Comparison of ENCODE assay signal across 1 cellular context in the genomic region with DNA sequence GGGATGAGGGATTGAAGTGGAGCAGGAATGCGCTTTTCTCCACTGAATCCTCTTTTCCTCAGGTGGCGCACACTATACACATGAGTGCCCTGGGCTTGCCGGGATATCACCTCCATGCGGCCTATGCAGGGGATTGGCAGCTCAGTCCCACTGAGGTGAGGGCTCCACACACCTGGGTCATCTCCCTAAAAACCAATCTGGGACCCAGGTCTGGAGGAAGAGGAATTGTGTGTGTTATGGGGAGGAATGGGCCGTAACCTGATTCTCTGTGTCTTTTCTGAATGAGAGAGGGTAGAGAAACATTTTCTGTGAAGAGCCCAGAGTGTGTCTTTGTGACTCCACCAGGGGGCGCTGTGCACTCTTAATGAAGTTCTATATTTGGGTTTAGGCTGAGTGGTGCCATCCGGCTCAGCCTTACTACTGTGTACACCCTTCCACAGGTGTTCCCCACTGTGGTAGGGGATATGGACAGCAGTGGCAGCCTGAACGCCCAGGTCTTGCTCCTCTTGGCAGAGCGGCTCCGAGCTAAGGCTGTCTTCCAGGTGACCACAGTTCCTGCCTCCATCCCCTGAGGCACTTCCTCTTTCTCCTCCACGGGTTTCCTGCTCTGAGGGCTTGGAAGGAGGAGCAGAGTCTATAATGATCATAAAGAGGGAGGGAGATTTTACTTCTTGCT.
A peak's percentile ranks its signal among the peaks of the same experiment; 100 is the strongest.
TF ChIP-seq lines count a peak whose summit lies in the region.

No MANE protein-coding gene starts in this region.

TF ChIP-seq in K562, 482 proteins besides CTCF, POLR2A, EP300 and RAD21 (continued from another document and continues in another):
- TF ChIP-seq, protein P1, sequence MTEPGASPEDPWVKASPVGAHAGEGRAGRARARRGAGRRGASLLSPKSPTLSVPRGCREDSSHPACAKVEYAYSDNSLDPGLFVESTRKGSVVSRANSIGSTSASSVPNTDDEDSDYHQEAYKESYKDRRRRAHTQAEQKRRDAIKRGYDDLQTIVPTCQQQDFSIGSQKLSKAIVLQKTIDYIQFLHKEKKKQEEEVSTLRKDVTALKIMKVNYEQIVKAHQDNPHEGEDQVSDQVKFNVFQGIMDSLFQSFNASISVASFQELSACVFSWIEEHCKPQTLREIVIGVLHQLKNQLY (CRISPR knock-in tag; conservative IDR thresholded peaks at IDR 0.05), result no peak
- TF ChIP-seq KAT2B (IDR thresholded peaks at IDR 0.05; ENCODE audit: low read depth, low read length) (no peak), ZNF583 (CRISPR knock-in tag; IDR thresholded peaks at IDR 0.05) (peak; percentile 37; the same call in 1 of the 2 replicates), TEAD1 (CRISPR knock-in tag; IDR thresholded peaks at IDR 0.05) (0 out of 4 replicates have a peak, but pooled peaks of 1 of the 2 experiments have one; percentile 44), ELF4 (CRISPR knock-in tag; IDR thresholded peaks at IDR 0.05) (no peak), CHD2 (IDR thresholded peaks at IDR 0.05; ENCODE audit: low read depth, low read length) (no peak), PHF8 (IDR thresholded peaks at IDR 0.05; ENCODE audit: borderline replicate concordance, low read length) (peak; percentile 34; the same call in 1 of the 2 replicates), ZNF507 (tag; conservative IDR thresholded peaks at IDR 0.05) (no peak), NONO (IDR thresholded peaks at IDR 0.05; ENCODE audit: low read depth in 2 of 2, low read length in 1 of 2) (peak in 1 of 2 experiments; percentile 62; a peak in 1 of 4 replicates), MEF2D (tag; conservative IDR thresholded peaks at IDR 0.05; ENCODE audit: low read depth) (0 out of 2 replicates have a peak, but pooled peaks have one; percentile 34), ARID1B (IDR thresholded peaks at IDR 0.05) (peak; percentile 53; the same call in 1 of the 2 replicates), BRD4 (IDR thresholded peaks at IDR 0.05) (no peak), HDAC2 (IDR thresholded peaks at IDR 0.05) (0 out of 2 replicates have a peak, but pooled peaks have one; percentile 47), SRF (CRISPR knock-in tag; IDR thresholded peaks at IDR 0.05) (peak in 1 of 2 experiments; percentile 65; a peak in 1 of 4 replicates), SMC3 (conservative IDR thresholded peaks at IDR 0.05; ENCODE audit: insufficient read depth, low read depth, low read length) (peak; percentile 76), ZBTB17 (CRISPR knock-in tag; IDR thresholded peaks at IDR 0.05) (0 out of 2 replicates have a peak, but pooled peaks have one; percentile 54), GATAD2A (IDR thresholded peaks at IDR 0.05) (no peak), NBN (IDR thresholded peaks at IDR 0.05; ENCODE audit: low read depth) (peak; percentile 48; the same call in 1 of the 2 replicates), ETV6 (IDR thresholded peaks at IDR 0.05; ENCODE audit: borderline replicate concordance in 1 of 2, low read depth in 2 of 2, low read length in 1 of 2) (0 out of 4 replicates have a peak, but pooled peaks of 1 of the 2 experiments have one; percentile 47), ETV6 (CRISPR knock-in tag; IDR thresholded peaks at IDR 0.05; ENCODE audit: borderline replicate concordance) (no peak), ARID2 (IDR thresholded peaks at IDR 0.05) (0 out of 2 replicates have a peak, but pooled peaks have one; percentile 65), GABPA (tag; conservative IDR thresholded peaks at IDR 0.05; ENCODE audit: low read depth) (peak; percentile 40; the same call in 1 of the 2 replicates), GATA2 (CRISPR knock-in tag; IDR thresholded peaks at IDR 0.05) (no peak)
- TF ChIP-seq, protein P2, sequence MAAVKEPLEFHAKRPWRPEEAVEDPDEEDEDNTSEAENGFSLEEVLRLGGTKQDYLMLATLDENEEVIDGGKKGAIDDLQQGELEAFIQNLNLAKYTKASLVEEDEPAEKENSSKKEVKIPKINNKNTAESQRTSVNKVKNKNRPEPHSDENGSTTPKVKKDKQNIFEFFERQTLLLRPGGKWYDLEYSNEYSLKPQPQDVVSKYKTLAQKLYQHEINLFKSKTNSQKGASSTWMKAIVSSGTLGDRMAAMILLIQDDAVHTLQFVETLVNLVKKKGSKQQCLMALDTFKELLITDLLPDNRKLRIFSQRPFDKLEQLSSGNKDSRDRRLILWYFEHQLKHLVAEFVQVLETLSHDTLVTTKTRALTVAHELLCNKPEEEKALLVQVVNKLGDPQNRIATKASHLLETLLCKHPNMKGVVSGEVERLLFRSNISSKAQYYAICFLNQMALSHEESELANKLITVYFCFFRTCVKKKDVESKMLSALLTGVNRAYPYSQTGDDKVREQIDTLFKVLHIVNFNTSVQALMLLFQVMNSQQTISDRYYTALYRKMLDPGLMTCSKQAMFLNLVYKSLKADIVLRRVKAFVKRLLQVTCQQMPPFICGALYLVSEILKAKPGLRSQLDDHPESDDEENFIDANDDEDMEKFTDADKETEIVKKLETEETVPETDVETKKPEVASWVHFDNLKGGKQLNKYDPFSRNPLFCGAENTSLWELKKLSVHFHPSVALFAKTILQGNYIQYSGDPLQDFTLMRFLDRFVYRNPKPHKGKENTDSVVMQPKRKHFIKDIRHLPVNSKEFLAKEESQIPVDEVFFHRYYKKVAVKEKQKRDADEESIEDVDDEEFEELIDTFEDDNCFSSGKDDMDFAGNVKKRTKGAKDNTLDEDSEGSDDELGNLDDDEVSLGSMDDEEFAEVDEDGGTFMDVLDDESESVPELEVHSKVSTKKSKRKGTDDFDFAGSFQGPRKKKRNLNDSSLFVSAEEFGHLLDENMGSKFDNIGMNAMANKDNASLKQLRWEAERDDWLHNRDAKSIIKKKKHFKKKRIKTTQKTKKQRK (IDR thresholded peaks at IDR 0.05; ENCODE audit: borderline replicate concordance, low read depth, low read length), result no peak
- TF ChIP-seq, protein P3, sequence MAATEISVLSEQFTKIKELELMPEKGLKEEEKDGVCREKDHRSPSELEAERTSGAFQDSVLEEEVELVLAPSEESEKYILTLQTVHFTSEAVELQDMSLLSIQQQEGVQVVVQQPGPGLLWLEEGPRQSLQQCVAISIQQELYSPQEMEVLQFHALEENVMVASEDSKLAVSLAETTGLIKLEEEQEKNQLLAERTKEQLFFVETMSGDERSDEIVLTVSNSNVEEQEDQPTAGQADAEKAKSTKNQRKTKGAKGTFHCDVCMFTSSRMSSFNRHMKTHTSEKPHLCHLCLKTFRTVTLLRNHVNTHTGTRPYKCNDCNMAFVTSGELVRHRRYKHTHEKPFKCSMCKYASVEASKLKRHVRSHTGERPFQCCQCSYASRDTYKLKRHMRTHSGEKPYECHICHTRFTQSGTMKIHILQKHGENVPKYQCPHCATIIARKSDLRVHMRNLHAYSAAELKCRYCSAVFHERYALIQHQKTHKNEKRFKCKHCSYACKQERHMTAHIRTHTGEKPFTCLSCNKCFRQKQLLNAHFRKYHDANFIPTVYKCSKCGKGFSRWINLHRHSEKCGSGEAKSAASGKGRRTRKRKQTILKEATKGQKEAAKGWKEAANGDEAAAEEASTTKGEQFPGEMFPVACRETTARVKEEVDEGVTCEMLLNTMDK (IDR thresholded peaks at IDR 0.05; ENCODE audit: borderline replicate concordance, insufficient read depth, low read depth, low read length, poor library complexity, severe bottlenecking), result peak; percentile 75
- TF ChIP-seq, protein P4, sequence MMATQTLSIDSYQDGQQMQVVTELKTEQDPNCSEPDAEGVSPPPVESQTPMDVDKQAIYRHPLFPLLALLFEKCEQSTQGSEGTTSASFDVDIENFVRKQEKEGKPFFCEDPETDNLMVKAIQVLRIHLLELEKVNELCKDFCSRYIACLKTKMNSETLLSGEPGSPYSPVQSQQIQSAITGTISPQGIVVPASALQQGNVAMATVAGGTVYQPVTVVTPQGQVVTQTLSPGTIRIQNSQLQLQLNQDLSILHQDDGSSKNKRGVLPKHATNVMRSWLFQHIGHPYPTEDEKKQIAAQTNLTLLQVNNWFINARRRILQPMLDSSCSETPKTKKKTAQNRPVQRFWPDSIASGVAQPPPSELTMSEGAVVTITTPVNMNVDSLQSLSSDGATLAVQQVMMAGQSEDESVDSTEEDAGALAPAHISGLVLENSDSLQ (IDR thresholded peaks at IDR 0.05), result peak; percentile 9; the same call in 1 of the 2 replicates
- TF ChIP-seq, protein P5, sequence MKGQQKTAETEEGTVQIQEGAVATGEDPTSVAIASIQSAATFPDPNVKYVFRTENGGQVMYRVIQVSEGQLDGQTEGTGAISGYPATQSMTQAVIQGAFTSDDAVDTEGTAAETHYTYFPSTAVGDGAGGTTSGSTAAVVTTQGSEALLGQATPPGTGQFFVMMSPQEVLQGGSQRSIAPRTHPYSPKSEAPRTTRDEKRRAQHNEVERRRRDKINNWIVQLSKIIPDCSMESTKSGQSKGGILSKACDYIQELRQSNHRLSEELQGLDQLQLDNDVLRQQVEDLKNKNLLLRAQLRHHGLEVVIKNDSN (CRISPR knock-in tag; IDR thresholded peaks at IDR 0.05), result no peak
- TF ChIP-seq, protein P6, sequence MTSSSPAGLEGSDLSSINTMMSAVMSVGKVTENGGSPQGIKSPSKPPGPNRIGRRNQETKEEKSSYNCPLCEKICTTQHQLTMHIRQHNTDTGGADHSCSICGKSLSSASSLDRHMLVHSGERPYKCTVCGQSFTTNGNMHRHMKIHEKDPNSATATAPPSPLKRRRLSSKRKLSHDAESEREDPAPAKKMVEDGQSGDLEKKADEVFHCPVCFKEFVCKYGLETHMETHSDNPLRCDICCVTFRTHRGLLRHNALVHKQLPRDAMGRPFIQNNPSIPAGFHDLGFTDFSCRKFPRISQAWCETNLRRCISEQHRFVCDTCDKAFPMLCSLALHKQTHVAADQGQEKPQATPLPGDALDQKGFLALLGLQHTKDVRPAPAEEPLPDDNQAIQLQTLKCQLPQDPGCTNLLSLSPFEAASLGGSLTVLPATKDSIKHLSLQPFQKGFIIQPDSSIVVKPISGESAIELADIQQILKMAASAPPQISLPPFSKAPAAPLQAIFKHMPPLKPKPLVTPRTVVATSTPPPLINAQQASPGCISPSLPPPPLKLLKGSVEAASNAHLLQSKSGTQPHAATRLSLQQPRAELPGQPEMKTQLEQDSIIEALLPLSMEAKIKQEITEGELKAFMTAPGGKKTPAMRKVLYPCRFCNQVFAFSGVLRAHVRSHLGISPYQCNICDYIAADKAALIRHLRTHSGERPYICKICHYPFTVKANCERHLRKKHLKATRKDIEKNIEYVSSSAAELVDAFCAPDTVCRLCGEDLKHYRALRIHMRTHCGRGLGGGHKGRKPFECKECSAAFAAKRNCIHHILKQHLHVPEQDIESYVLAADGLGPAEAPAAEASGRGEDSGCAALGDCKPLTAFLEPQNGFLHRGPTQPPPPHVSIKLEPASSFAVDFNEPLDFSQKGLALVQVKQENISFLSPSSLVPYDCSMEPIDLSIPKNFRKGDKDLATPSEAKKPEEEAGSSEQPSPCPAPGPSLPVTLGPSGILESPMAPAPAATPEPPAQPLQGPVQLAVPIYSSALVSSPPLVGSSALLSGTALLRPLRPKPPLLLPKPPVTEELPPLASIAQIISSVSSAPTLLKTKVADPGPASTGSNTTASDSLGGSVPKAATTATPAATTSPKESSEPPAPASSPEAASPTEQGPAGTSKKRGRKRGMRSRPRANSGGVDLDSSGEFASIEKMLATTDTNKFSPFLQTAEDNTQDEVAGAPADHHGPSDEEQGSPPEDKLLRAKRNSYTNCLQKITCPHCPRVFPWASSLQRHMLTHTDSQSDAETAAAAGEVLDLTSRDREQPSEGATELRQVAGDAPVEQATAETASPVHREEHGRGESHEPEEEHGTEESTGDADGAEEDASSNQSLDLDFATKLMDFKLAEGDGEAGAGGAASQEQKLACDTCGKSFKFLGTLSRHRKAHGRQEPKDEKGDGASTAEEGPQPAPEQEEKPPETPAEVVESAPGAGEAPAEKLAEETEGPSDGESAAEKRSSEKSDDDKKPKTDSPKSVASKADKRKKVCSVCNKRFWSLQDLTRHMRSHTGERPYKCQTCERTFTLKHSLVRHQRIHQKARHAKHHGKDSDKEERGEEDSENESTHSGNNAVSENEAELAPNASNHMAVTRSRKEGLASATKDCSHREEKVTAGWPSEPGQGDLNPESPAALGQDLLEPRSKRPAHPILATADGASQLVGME (CRISPR knock-in tag; IDR thresholded peaks at IDR 0.05), result peak; percentile 82; the same call in 1 of the 2 replicates
- TF ChIP-seq, protein P7, sequence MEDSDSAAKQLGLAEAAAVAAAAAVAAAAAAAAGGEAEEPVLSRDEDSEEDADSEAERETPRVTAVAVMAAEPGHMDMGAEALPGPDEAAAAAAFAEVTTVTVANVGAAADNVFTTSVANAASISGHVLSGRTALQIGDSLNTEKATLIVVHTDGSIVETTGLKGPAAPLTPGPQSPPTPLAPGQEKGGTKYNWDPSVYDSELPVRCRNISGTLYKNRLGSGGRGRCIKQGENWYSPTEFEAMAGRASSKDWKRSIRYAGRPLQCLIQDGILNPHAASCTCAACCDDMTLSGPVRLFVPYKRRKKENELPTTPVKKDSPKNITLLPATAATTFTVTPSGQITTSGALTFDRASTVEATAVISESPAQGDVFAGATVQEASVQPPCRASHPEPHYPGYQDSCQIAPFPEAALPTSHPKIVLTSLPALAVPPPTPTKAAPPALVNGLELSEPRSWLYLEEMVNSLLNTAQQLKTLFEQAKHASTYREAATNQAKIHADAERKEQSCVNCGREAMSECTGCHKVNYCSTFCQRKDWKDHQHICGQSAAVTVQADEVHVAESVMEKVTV (CRISPR knock-in tag; IDR thresholded peaks at IDR 0.05), result peak; percentile 66; the same call in 1 of the 2 replicates
- TF ChIP-seq, protein P8, sequence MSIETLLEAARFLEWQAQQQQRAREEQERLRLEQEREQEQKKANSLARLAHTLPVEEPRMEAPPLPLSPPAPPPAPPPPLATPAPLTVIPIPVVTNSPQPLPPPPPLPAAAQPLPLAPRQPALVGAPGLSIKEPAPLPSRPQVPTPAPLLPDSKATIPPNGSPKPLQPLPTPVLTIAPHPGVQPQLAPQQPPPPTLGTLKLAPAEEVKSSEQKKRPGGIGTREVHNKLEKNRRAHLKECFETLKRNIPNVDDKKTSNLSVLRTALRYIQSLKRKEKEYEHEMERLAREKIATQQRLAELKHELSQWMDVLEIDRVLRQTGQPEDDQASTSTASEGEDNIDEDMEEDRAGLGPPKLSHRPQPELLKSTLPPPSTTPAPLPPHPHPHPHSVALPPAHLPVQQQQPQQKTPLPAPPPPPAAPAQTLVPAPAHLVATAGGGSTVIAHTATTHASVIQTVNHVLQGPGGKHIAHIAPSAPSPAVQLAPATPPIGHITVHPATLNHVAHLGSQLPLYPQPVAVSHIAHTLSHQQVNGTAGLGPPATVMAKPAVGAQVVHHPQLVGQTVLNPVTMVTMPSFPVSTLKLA (conservative IDR thresholded peaks at IDR 0.05), result peak in 1 of 2 experiments; percentile 35; a peak in 1 of 4 replicates
